8 cellular contexts compared by ENCODE assay signal in genomic region chr18:23143059-23143831, GRCh38. TPM values are rescaled to one million over a fixed set of nuclear protein-coding genes. Genes with fewer than 3 reads are reported as not detected.
DNase-seq lines count a peak whose midpoint lies in the region; ATAC-seq, FAIRE-seq and TF ChIP-seq lines count a peak whose summit lies in the region.

No MANE protein-coding gene starts in this region.

- TF ChIP-seq CTCF in OCI-LY7 (conservative IDR thresholded peaks at IDR 0.05; ENCODE audit: low read length), result no peak
- no peak for TF ChIP-seq CTCF in fibroblast of lung (conservative IDR thresholded peaks at IDR 0.05 in 1 of 2, IDR thresholded peaks at IDR 0.05 in 1 of 2; ENCODE audit: low read depth in 1 of 2, low read length in 2 of 2)
- no peak for TF ChIP-seq CTCF in pancreas (IDR thresholded peaks at IDR 0.05)
- TF ChIP-seq CTCF in GM20000 (IDR thresholded peaks at IDR 0.05; ENCODE audit: extremely low read depth, missing control alignments), result no peak

- H3K9me3 ChIP-seq in OCI-LY7 (ENCODE audit: low read length) (no peaks in the 10 kb centered on the region), fibroblast of lung (ENCODE audit: control insufficient read depth, insufficient read depth, low read depth, low read length) (no peaks in the 10 kb centered on the region), pancreas (no peaks in the 10 kb centered on the region), HAP-1 (no peaks in the 10 kb centered on the region)

- peaks cover 19% of the 10 kb centered on the region for H3K36me3 ChIP-seq in OCI-LY7 (ENCODE audit: insufficient read depth, low read length)
- no peaks in the 10 kb centered on the region for H3K36me3 ChIP-seq in fibroblast of lung (ENCODE audit: control insufficient read depth, insufficient read depth, low read length)
- H3K36me3 ChIP-seq in pancreas, result no peaks in the 10 kb centered on the region
- H3K36me3 ChIP-seq in HAP-1 (replicated peaks), result peaks cover 5% of the 10 kb centered on the region; the same call in 1 of the 2 replicates

- in situ Hi-C loops in HAP-1 (cut with MboI; ENCODE audit: low sequenced_read_pairs), result loop anchor here (25.0 kb wide), 1 partner anchor 244 kb away; no protein-coding TSS in a partner anchor

- H2AFZ ChIP-seq in OCI-LY7 (ENCODE audit: low read length) (no peak overlapping the region), fibroblast of lung (ENCODE audit: low read length) (no peak overlapping the region)

- H4K20me1 ChIP-seq in OCI-LY7 (ENCODE audit: insufficient read depth, low read length) (0 out of 2 replicates have a peak, but pooled peaks cover 3% of the 10 kb centered on the region), fibroblast of lung (ENCODE audit: control insufficient read depth, extremely low read depth, insufficient read depth, low read length) (no peaks in the 10 kb centered on the region)

- no peak for FAIRE-seq in pancreas (lab: Jason Lieb, UNC)

- H3K4me2 ChIP-seq in OCI-LY7 (ENCODE audit: low read length) (peak overlapping the region; percentile 36; the same call in 1 of the 2 replicates), fibroblast of lung (ENCODE audit: extremely low read depth, insufficient read depth, low read length) (peak overlapping the region; percentile 19)

- no peaks in the 10 kb centered on the region for H3K27me3 ChIP-seq in fibroblast of lung (ENCODE audit: control insufficient read depth, insufficient read depth, low read length)
- H3K27me3 ChIP-seq in pancreas, result no peaks in the 10 kb centered on the region
- no peaks in the 10 kb centered on the region for H3K27me3 ChIP-seq in HAP-1 (ENCODE audit: low read depth)

- DNase-seq in ELF-1 (ENCODE audit: low read depth, low spot score), result peak; percentile 84
- DNase-seq in OCI-LY7 (ENCODE audit: low spot score), result peak; percentile 20
- DNase-seq in fibroblast of lung (ENCODE audit: low read depth in 2 of 2), result peak in 1 of 2 donors; percentile 65
- DNase-seq in pancreas, result peak in 2 of 6 donors; percentile 31 to 49
- DNase-seq in NCI-H1048 (lab: John Stamatoyannopoulos, UW), result no peak
- no peak for DNase-seq in NCI-H2227 (lab: John Stamatoyannopoulos, UW; ENCODE audit: unreplicated experiment)
- no peak for DNase-seq in GM20000 (ENCODE audit: low spot score)
- DNase-seq in HAP-1 (ENCODE audit: low spot score in 2 of 2), result no peak

- no peak overlapping the region for H3K4me3 ChIP-seq in OCI-LY7 (ENCODE audit: low read depth, low read length, poor library complexity, severe bottlenecking)
- H3K4me3 ChIP-seq in fibroblast of lung (replicated peaks in 1 of 4; ENCODE audit: control extremely low read depth in 1 of 4, insufficient read depth in 1 of 4, low read depth in 3 of 4, low read length in 4 of 4), result no peak overlapping the region
- H3K4me3 ChIP-seq in pancreas, result no peak overlapping the region
- no peak overlapping the region for H3K4me3 ChIP-seq in HAP-1

- H3K79me2 ChIP-seq in OCI-LY7 (ENCODE audit: insufficient read depth, low read depth, low read length) (peaks cover 60% of the 10 kb centered on the region; the same call in 1 of the 2 replicates), fibroblast of lung (ENCODE audit: control insufficient read depth, insufficient read depth, low read length) (no peaks in the 10 kb centered on the region)

- no peak overlapping the region for H3K27ac ChIP-seq in OCI-LY7 (ENCODE audit: low read depth, low read length, poor library complexity, severe bottlenecking)
- no peak overlapping the region for H3K27ac ChIP-seq in fibroblast of lung (ENCODE audit: insufficient read depth, low read length)
- peak overlapping the region; percentile 1 to 64 (median 34) for H3K27ac ChIP-seq in pancreas

- CTCF ChIA-PET in OCI-LY7 (lab: Charles Lee; ENCODE audit: unreplicated experiment), result no interaction called here

- H3K4me1 ChIP-seq in OCI-LY7 (ENCODE audit: insufficient read depth, low read length, poor library complexity, severe bottlenecking) (peaks cover 53% of the 10 kb centered on the region), fibroblast of lung (ENCODE audit: control insufficient read depth, extremely low read depth, insufficient read depth, low read length) (peaks cover 6% of the 10 kb centered on the region), pancreas (peaks cover 17 to 29% (median 27%) of the 10 kb centered on the region in 3 donors), HAP-1 (peaks cover 13% of the 10 kb centered on the region)

- peak; percentile 47 to 63 (median 49) for ATAC-seq in pancreas

- POLR2A ChIA-PET in OCI-LY7 (lab: Charles Lee), result no interaction called here

- no TSS peak for BruUV-seq in OCI-LY7 (replicated peaks; lab: Mats Ljungman, UMichigan)

- H3K9ac ChIP-seq in fibroblast of lung (ENCODE audit: insufficient read depth, low read length), result no peak overlapping the region

- intact Hi-C loops in OCI-LY7 (cut with micrococcal nuclease; ENCODE audit: unreplicated experiment), result no loop called here
- intact Hi-C loops in pancreas (cut with DNase I), result no loop called here

- H3K9me2 ChIP-seq in OCI-LY7 (ENCODE audit: insufficient read depth, low read length), result no peaks in the 10 kb centered on the region

- WGBS in pancreas, 2 donors, result 67 to 68% methylated on average over 10 of the region's 10 CpGs

RNA-seq across cellular contexts. Expression of gene CABLES1, which starts 8.0 kb away (rescaled TPM):
- total RNA-seq in OCI-LY7 (2014; rRNA removed; shearing (Covaris generic)), result 20.6 and 34.7 TPM in 2 replicates
- total RNA-seq in OCI-LY7 (2022), result 22.0 and 28.7 TPM in 2 replicates
- 11.4 and 15.7 TPM in 2 replicates for total RNA-seq in fibroblast of lung
- 5.1 and 9.8 TPM in 2 replicates for polyA plus RNA-seq in fibroblast of lung
- 4.8 and 10.6 TPM in 2 replicates for polyA plus RNA-seq in fibroblast of lung (2012)
- polyA minus RNA-seq in fibroblast of lung (ENCODE audit: low replicate concordance), result 5.5 and 12.9 TPM in 2 replicates
- 1 to 10 TPM; 2.8 to 5.7 (median 3.7) TPM for total RNA-seq in pancreas
- polyA plus RNA-seq in pancreas, result 1 to 10 TPM; 2.0 to 3.0 TPM

Comparison
In these comparisons a context has a peak if more than half of its experiments do, and no peak if none do; other contexts are left out.
1. DNase-seq: peak in ELF-1 (single experiment) and OCI-LY7 (single experiment); none in NCI-H1048 (single experiment), NCI-H2227 (single experiment), GM20000 (single experiment) and HAP-1 (0 of 2).
2. H3K27ac ChIP-seq: peak in pancreas (4 of 4); none in OCI-LY7 (single experiment) and fibroblast of lung (single experiment).